ENCODE assay signal across 12 cellular contexts in the genomic region with DNA sequence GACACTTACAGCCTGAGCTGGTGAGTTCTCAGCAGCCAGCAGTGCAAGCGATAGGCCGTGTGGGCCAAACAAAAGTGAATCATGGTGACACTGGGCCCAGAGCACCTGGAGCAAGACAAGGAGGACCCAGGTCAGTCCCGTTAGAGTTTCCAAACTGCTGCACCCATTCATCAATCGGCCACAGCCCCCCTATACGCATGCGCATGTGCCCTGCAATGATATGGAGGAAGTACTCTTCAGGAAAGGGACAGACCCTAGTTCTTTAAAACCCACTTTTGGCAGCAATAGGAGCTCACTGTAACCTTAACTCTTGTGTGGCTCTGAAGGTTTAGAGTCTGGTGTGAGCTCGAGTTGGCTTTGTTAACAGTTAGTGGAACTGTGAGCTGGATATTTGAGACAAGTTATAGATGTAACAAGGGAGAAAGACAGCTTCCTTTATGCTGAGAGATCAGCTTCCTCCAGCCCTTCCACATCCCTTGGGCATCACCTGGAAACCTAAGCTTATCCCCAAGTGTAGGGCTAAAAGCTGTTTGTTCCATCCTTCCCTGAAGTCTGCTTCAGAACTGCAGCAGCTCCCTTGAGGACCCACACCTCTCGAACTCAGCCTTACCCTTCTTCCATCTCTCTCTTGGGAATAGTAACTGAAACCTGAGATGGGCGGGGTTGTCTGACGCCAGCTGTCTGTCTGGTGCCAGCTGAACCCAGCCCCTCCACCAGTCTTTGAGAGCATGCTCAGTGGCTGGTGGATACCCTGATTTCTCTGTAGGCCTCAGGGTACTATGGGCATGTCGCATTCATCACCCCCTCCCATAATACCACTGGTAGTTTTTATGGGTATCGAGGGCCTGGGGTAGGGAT. TPM values are rescaled to one million over a fixed set of nuclear protein-coding genes. Genes with fewer than 3 reads are reported as not detected.
DNase-seq lines count a peak whose midpoint lies in the region; ATAC-seq and TF ChIP-seq lines count a peak whose summit lies in the region.
"Had no signal": no experiment of that assay in that cellular context is flagged by ENCODE, and none has a peak within 500 bp of the region (broad histone marks: within the 10 kb centered on the region; RNA-seq: fewer than 3 reads in every experiment).

No MANE protein-coding gene starts in this region.

- H3K27ac Mint-ChIP-seq in IgD-negative memory B cell, result peak overlapping the region; percentile 31 to 69 (median 55)
- peak overlapping the region; percentile 40 to 66 (median 48) for H3K27ac Mint-ChIP-seq in nephron
- H3K27ac Mint-ChIP-seq in activated CD8-positive, alpha-beta T cell treated with anti-CD3 and anti-CD28 coated beads for 36 hours, result no peak overlapping the region

- no peaks in the 10 kb centered on the region for H4K20me1 ChIP-seq in OCI-LY3 (ENCODE audit: insufficient read depth, low read length)

- no peaks in the 10 kb centered on the region for H3K36me3 ChIP-seq in OCI-LY3 (replicated peaks; ENCODE audit: low read depth, low read length)
- H3K36me3 ChIP-seq: vagina had no signal

- H3K4me2 ChIP-seq in OCI-LY3 (ENCODE audit: low read length), result peak overlapping the region; percentile 62

- intact Hi-C loops in activated CD8-positive, alpha-beta T cell treated with anti-CD3 and anti-CD28 coated beads for 36 hours (cut with micrococcal nuclease), result no loop called here

- POLR2A ChIA-PET in activated CD8-positive, alpha-beta T cell treated with anti-CD3 and anti-CD28 coated beads for 36 hours (lab: Charles Lee), result no interaction called here

- H3K4me1 ChIP-seq in OCI-LY3 (ENCODE audit: low read length) (peaks cover 10% of the 10 kb centered on the region), foreskin keratinocyte (no peaks in the 10 kb centered on the region)
- H3K4me1 ChIP-seq: vagina had no signal

- in situ Hi-C loops in GM13976 (cut with MboI; ENCODE audit: low sequenced_read_pairs, unreplicated experiment), result no loop called here

- no peaks in the 10 kb centered on the region for H3K79me2 ChIP-seq in OCI-LY3 (ENCODE audit: low read length)

- H3K9me3 Mint-ChIP-seq in IgD-negative memory B cell (no peaks in the 10 kb centered on the region), nephron (no peaks in the 10 kb centered on the region)
- H3K9me3 Mint-ChIP-seq in activated CD8-positive, alpha-beta T cell treated with anti-CD3 and anti-CD28 coated beads for 36 hours, result no peaks in the 10 kb centered on the region

- no peaks in the 10 kb centered on the region for H3K27me3 Mint-ChIP-seq in IgD-negative memory B cell
- H3K27me3 Mint-ChIP-seq in nephron (ENCODE audit: low read depth), result no peaks in the 10 kb centered on the region
- H3K27me3 Mint-ChIP-seq in activated CD8-positive, alpha-beta T cell treated with anti-CD3 and anti-CD28 coated beads for 36 hours, result no peaks in the 10 kb centered on the region

- CTCF ChIA-PET in activated CD8-positive, alpha-beta T cell treated with anti-CD3 and anti-CD28 coated beads for 36 hours (lab: Charles Lee), result interaction anchor here (1.8 kb wide), 1 partner anchor 11 kb away, joined by 9 read pairs; no protein-coding TSS in a partner anchor

- H3K36me3 Mint-ChIP-seq in IgD-negative memory B cell (peaks cover 3% of the 10 kb centered on the region), nephron (ENCODE audit: low read depth) (no peaks in the 10 kb centered on the region)
- H3K36me3 Mint-ChIP-seq in activated CD8-positive, alpha-beta T cell treated with anti-CD3 and anti-CD28 coated beads for 36 hours (ENCODE audit: low read depth), result no peaks in the 10 kb centered on the region

- H3K4me1 Mint-ChIP-seq in IgD-negative memory B cell (peaks cover 7 to 11% (median 10%) of the 10 kb centered on the region in 3 donors), nephron (peaks cover 10% of the 10 kb centered on the region)
- H3K4me1 Mint-ChIP-seq in activated CD8-positive, alpha-beta T cell treated with anti-CD3 and anti-CD28 coated beads for 36 hours (ENCODE audit: low read depth), result no peaks in the 10 kb centered on the region

- 0 out of 2 replicates have a peak overlapping the region, but pooled peaks have one; percentile 15 for H3K4me3 ChIP-seq in OCI-LY3 (ENCODE audit: low read length)
- H3K4me3 ChIP-seq: lung, vagina had no signal

- no peak for TF ChIP-seq CTCF in GM13976 (IDR thresholded peaks at IDR 0.05; ENCODE audit: borderline replicate concordance, control extremely low read depth, extremely low read depth, insufficient read depth, missing control alignments)
- TF ChIP-seq CTCF in OCI-LY3 (IDR thresholded peaks at IDR 0.05; ENCODE audit: low read depth, low read length), result no peak
- TF ChIP-seq CTCF in nephron (IDR thresholded peaks at IDR 0.05; ENCODE audit: unreplicated experiment in 3 of 3), result no peak
- no peak for TF ChIP-seq CTCF in foreskin keratinocyte (conservative IDR thresholded peaks at IDR 0.05)
- no peak for TF ChIP-seq CTCF in activated CD8-positive, alpha-beta T cell treated with anti-CD3 and anti-CD28 coated beads for 36 hours (IDR thresholded peaks at IDR 0.05)

- 0 out of 2 replicates have a peak overlapping the region, but pooled peaks have one; percentile 46 for H2AFZ ChIP-seq in OCI-LY3 (ENCODE audit: low read depth, low read length)

- peak overlapping the region in 3 of 4 donors; percentile 48 to 70 (median 68) for H3K4me3 Mint-ChIP-seq in IgD-negative memory B cell
- H3K4me3 Mint-ChIP-seq in nephron, result no peak overlapping the region
- H3K4me3 Mint-ChIP-seq in activated CD8-positive, alpha-beta T cell treated with anti-CD3 and anti-CD28 coated beads for 36 hours, result no peak overlapping the region

- H3K27ac ChIP-seq in OCI-LY3 (ENCODE audit: low read length) (peak overlapping the region; percentile 6; the same call in 1 of the 2 replicates), foreskin keratinocyte (no peak overlapping the region)
- H3K27ac ChIP-seq: vagina had no signal

- DNase-seq in GM13976 (ENCODE audit: low spot score) (peak; percentile 66), foreskin keratinocyte (no peak)
- DNase-seq in activated CD8-positive, alpha-beta T cell treated with anti-CD3 and anti-CD28 coated beads for 36 hours, result no peak
- no peak for DNase-seq in central memory CD4-positive, alpha-beta T cell
- DNase-seq: activated CD8-positive, alpha-beta memory T cell treated with anti-CD3 and anti-CD28 coated beads, Interleukin-2, amount 50 U/mL, for 48 hours; effector CD8-positive, alpha-beta T cell had no signal

- ATAC-seq in HG02884 (IDR thresholded peaks at IDR 0.05; ENCODE audit: unreplicated experiment), result no peak
- no peak for ATAC-seq in foreskin keratinocyte
- ATAC-seq in activated CD8-positive, alpha-beta T cell treated with anti-CD3 and anti-CD28 coated beads for 36 hours, result no peak

- H3K9ac ChIP-seq in OCI-LY3 (ENCODE audit: low read length), result no peak overlapping the region

- no peaks in the 10 kb centered on the region for H3K9me3 ChIP-seq in OCI-LY3 (ENCODE audit: insufficient read depth, low read length)
- H3K9me3 ChIP-seq: vagina had no signal

- H3K27me3 ChIP-seq in OCI-LY3 (ENCODE audit: low read depth, low read length), result no peaks in the 10 kb centered on the region
- H3K27me3 ChIP-seq in foreskin keratinocyte, result no peaks in the 10 kb centered on the region
- H3K27me3 ChIP-seq: vagina had no signal

RNA-seq across cellular contexts. Expression of a gene that starts 17.7 kb away (rescaled TPM):
- polyA plus RNA-seq in IgD-negative memory B cell, result 7.9 TPM
- 9.1 and 10.0 TPM in 2 replicates for total RNA-seq in foreskin keratinocyte
- polyA plus RNA-seq in foreskin keratinocyte, result 6.7 and 7.8 TPM in 2 replicates
- 1 to 10 TPM; 7.7 to 9.6 TPM for total RNA-seq in activated CD8-positive, alpha-beta T cell treated with anti-CD3 and anti-CD28 coated beads for 36 hours

RNA-seq across cellular contexts. Expression of a gene that starts 17.7 kb away (rescaled TPM):
- polyA plus RNA-seq in IgD-negative memory B cell, result 30.0 TPM
- 34.9 and 35.8 TPM in 2 replicates for total RNA-seq in foreskin keratinocyte
- polyA plus RNA-seq in foreskin keratinocyte, result 23.6 and 26.4 TPM in 2 replicates
- total RNA-seq in activated CD8-positive, alpha-beta T cell treated with anti-CD3 and anti-CD28 coated beads for 36 hours, result 10 to 100 TPM; 23.9 to 24.2 TPM

RNA-seq across cellular contexts. Expression of a gene that starts 36.1 kb away (rescaled TPM):
- polyA plus RNA-seq in IgD-negative memory B cell, result 1.3 TPM
- 3.6 and 6.7 TPM in 2 replicates for total RNA-seq in foreskin keratinocyte
- 7.0 and 11.3 TPM in 2 replicates for polyA plus RNA-seq in foreskin keratinocyte
- not detected for total RNA-seq in activated CD8-positive, alpha-beta T cell treated with anti-CD3 and anti-CD28 coated beads for 36 hours

RNA-seq across cellular contexts. Expression of a gene that starts 50.9 kb away (rescaled TPM):
- polyA plus RNA-seq in IgD-negative memory B cell, result 10.0 TPM
- 136 and 150 TPM in 2 replicates for total RNA-seq in foreskin keratinocyte
- polyA plus RNA-seq in foreskin keratinocyte, result 163 and 183 TPM in 2 replicates
- total RNA-seq in activated CD8-positive, alpha-beta T cell treated with anti-CD3 and anti-CD28 coated beads for 36 hours, result 1 to 10 TPM; 9.0 to 9.6 TPM

Comparison
In these comparisons a context has a peak if more than half of its experiments do, and no peak if none do; other contexts are left out.
1. H3K4me3 Mint-ChIP-seq: peak in IgD-negative memory B cell (3 of 4); none in nephron (0 of 3) and activated CD8-positive, alpha-beta T cell treated with anti-CD3 and anti-CD28 coated beads for 36 hours (single experiment).